ENCODE assay signal across 11 cellular contexts in genomic region chr5:53681079-53681478, GRCh38.
"Had no signal": no experiment of that assay in that cellular context is flagged by ENCODE, and none has a peak within 500 bp of the region (broad histone marks: within the 10 kb centered on the region; RNA-seq: fewer than 3 reads in every experiment).

No MANE protein-coding gene starts in this region.

- H3K9me3 ChIP-seq: HAP-1 had no signal

- H3K9ac ChIP-seq: GM23248 had no signal

- H3K27ac ChIP-seq: GM23248 had no signal

- H3K4me1 ChIP-seq: HAP-1 had no signal

- DNase-seq: GM23248, GOT3, H7, H9, HCEC 1CT, HFFc6 had no signal

- FAIRE-seq: H1, H54 had no signal

- ATAC-seq: GM23338, HCT116 had no signal

- H3K4me2 ChIP-seq: GM23338 had no signal

- H3K36me3 ChIP-seq: HAP-1 had no signal

- H2AFZ ChIP-seq: GM23248, GM23338 had no signal

- H3K4me3 ChIP-seq: GM23248, GM23338, HAP-1 had no signal
